ENCODE assay signal across 28 cellular contexts in the genomic region with DNA sequence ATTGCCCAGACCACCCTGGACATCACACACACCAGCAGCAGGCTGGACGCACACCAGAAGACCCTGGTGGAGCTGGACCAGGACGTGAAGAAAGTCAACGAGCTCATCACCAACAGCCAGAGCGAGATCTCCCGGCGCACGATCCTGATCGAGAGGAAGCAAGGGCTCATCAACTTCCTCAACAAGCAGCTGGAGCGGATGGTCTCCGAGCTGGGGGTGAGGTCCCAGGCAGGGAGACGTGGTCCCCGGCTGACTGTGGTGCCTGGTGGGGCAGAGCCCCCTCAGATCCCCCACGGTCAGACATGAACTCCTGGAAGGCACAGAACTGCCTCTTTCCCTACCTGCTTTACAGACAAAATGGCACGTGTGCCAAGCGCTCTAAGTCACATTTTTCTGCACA.
"Had no signal": no experiment of that assay in that cellular context is flagged by ENCODE, and none has a peak within 500 bp of the region (broad histone marks: within the 10 kb centered on the region; RNA-seq: fewer than 3 reads in every experiment).

No MANE protein-coding gene starts in this region.

- H3K27me3 Mint-ChIP-seq: naive thymus-derived CD4-positive, alpha-beta T cell; progenitor cell of endocrine pancreas; stimulated activated naive CD8-positive, alpha-beta T cell treated with anti-CD3 and anti-CD28 coated beads, Interleukin-15, Interleukin-2, amounts not matched to agents 100 ng/mL and 50 ng/mL, for 24 hours had no signal

- H3K27me3 ChIP-seq: ovary, right lobe of liver, sigmoid colon, stomach, thyroid gland, tibial nerve, upper lobe of left lung, uterus had no signal

- H3K27ac Mint-ChIP-seq: naive thymus-derived CD4-positive, alpha-beta T cell; natural killer cell; nephron; progenitor cell of endocrine pancreas; stimulated activated effector memory CD8-positive, alpha-beta T cell treated with anti-CD3 and anti-CD28 coated beads, Interleukin-12 subunit alpha, Interleukin-12 subunit beta, amount 100 ng/mL, for 72 hours; stimulated activated naive B cell treated with anti-CD40 and anti-IgM and Interleukin-4, amounts not matched to agents 10 μg/mL and 1 μg/mL and 100 μg/mL, for 72 hours; stimulated activated naive CD8-positive, alpha-beta T cell treated with anti-CD3 and anti-CD28 coated beads, Interleukin-15, Interleukin-2, amounts not matched to agents 100 ng/mL and 50 ng/mL, for 24 hours had no signal

- H3K4me1 Mint-ChIP-seq: nephron had no signal

- H3K4me3 ChIP-seq: ovary, psoas muscle, right lobe of liver, sigmoid colon, stomach, thoracic aorta, thyroid gland, tibial nerve, upper lobe of left lung, uterus had no signal

- FAIRE-seq: small intestine had no signal

- H3K4me3 Mint-ChIP-seq: naive thymus-derived CD4-positive, alpha-beta T cell; natural killer cell; nephron; stimulated activated effector memory CD8-positive, alpha-beta T cell treated with anti-CD3 and anti-CD28 coated beads, Interleukin-12 subunit alpha, Interleukin-12 subunit beta, amount 100 ng/mL, for 72 hours; stimulated activated naive B cell treated with anti-CD40 and anti-IgM and Interleukin-4, amounts not matched to agents 10 μg/mL and 1 μg/mL and 100 μg/mL, for 72 hours; stimulated activated naive CD8-positive, alpha-beta T cell treated with anti-CD3 and anti-CD28 coated beads, Interleukin-15, Interleukin-2, amounts not matched to agents 100 ng/mL and 50 ng/mL, for 24 hours had no signal

- ATAC-seq: naive thymus-derived CD4-positive, alpha-beta T cell; natural killer cell; psoas muscle; right cardiac atrium; right lobe of liver; stimulated activated effector memory CD8-positive, alpha-beta T cell treated with anti-CD3 and anti-CD28 coated beads, Interleukin-12 subunit alpha, Interleukin-12 subunit beta, amount 100 ng/mL, for 72 hours; stimulated activated naive B cell treated with anti-CD40 and anti-IgM and Interleukin-4, amounts not matched to agents 10 μg/mL and 1 μg/mL and 100 μg/mL, for 72 hours had no signal

- DNase-seq: naive thymus-derived CD4-positive, alpha-beta T cell; natural killer cell; nucleus accumbens; ovary; psoas muscle; right lobe of liver; sigmoid colon; small intestine; stimulated activated CD4-positive, alpha-beta T cell treated with anti-CD3 and anti-CD28 coated beads, Interleukin-15, amount 100 ng/mL, for 24 hours; stimulated activated CD4-positive, alpha-beta T cell treated with anti-CD3 and anti-CD28 coated beads, Interleukin-2, amount 100 ng/mL, for 24 hours; stimulated activated CD4-positive, alpha-beta T cell treated with anti-CD3 and anti-CD28 coated beads, Interleukin-2, amount 100 ng/mL, for 48 hours; stimulated activated CD4-positive, alpha-beta T cell treated with anti-CD3 and anti-CD28 coated beads, Interleukin-4, amount 100 ng/mL, for 24 hours; stimulated activated naive B cell treated with anti-CD40 and anti-IgM and Interleukin-4, amounts not matched to agents 10 μg/mL and 1 μg/mL and 100 μg/mL, for 72 hours; stimulated activated naive CD4-positive, alpha-beta T cell treated with Interleukin-2 at 50 U/mL for 16 hours; stomach; thyroid gland; trophoblast cell; uterus had no signal

- H3K4me1 ChIP-seq: parathyroid adenoma, psoas muscle, uterus had no signal

- H3K27ac ChIP-seq: neutrophil, ovary, parathyroid adenoma, psoas muscle, right lobe of liver, sigmoid colon, stomach, thoracic aorta, thyroid gland, tibial nerve, upper lobe of left lung, uterus had no signal

- H3K9me3 ChIP-seq: neutrophil, ovary, psoas muscle, right lobe of liver, sigmoid colon, stomach, thoracic aorta, thyroid gland, tibial nerve, upper lobe of left lung, uterus had no signal

- H3K36me3 ChIP-seq: neutrophil, ovary, right lobe of liver, sigmoid colon, thoracic aorta, thyroid gland, uterus had no signal

- H3K9me3 Mint-ChIP-seq: naive thymus-derived CD4-positive, alpha-beta T cell; natural killer cell; nephron; stimulated activated effector memory CD8-positive, alpha-beta T cell treated with anti-CD3 and anti-CD28 coated beads, Interleukin-12 subunit alpha, Interleukin-12 subunit beta, amount 100 ng/mL, for 72 hours; stimulated activated naive B cell treated with anti-CD40 and anti-IgM and Interleukin-4, amounts not matched to agents 10 μg/mL and 1 μg/mL and 100 μg/mL, for 72 hours; stimulated activated naive CD8-positive, alpha-beta T cell treated with anti-CD3 and anti-CD28 coated beads, Interleukin-15, Interleukin-2, amounts not matched to agents 100 ng/mL and 50 ng/mL, for 24 hours had no signal

- H3K36me3 Mint-ChIP-seq: naive thymus-derived CD4-positive, alpha-beta T cell; natural killer cell; stimulated activated effector memory CD8-positive, alpha-beta T cell treated with anti-CD3 and anti-CD28 coated beads, Interleukin-12 subunit alpha, Interleukin-12 subunit beta, amount 100 ng/mL, for 72 hours; stimulated activated naive B cell treated with anti-CD40 and anti-IgM and Interleukin-4, amounts not matched to agents 10 μg/mL and 1 μg/mL and 100 μg/mL, for 72 hours had no signal
